ENCODE assay signal across 27 cellular contexts in genomic region chr4:2451036-2451520, GRCh38. TPM values are rescaled to one million over a fixed set of nuclear protein-coding genes. Genes with fewer than 3 reads are reported as not detected.
"Had no signal": no experiment of that assay in that cellular context is flagged by ENCODE, and none has a peak within 500 bp of the region (broad histone marks: within the 10 kb centered on the region; RNA-seq: fewer than 3 reads in every experiment).

No MANE protein-coding gene starts in this region.

- DNase-seq: activated B cell treated with CpG ODN at 0.5 μM for 24 hours; activated CD4-positive, alpha-beta T cell treated with anti-CD3 and anti-CD28 coated beads for 1 hour; activated CD4-positive, alpha-beta T cell treated with anti-CD3 and anti-CD28 coated beads, Interleukin-2, amount 10 ng/mL, durations not matched to agents 24 days and 14 days; activated CD4-positive, alpha-beta T cell treated with anti-CD3 and anti-CD28 coated beads, Interleukin-2, amount 50 U/mL, for 48 hours; activated CD8-positive, alpha-beta memory T cell treated with anti-CD3 and anti-CD28 coated beads, Interleukin-2, amount 10 ng/mL, durations not matched to agents 7 days and 5 days; activated effector memory CD4-positive, alpha-beta T cell treated with Interleukin-2 at 50 U/mL for 16 hours; activated naive CD4-positive, alpha-beta T cell; activated T-cell treated with anti-CD3 and anti-CD28 coated beads, Interleukin-2, amount 50 U/mL, for 24 hours; amygdala; Karpas-422; NCI-H1105 treated with DMSO at 0.1 percent for 48 hours; NCI-H1436 treated with DMSO at 0.1 percent for 48 hours; NCI-H187; NCI-H2081; NCI-H446; NCI-H524; Peyer's patch; SHP77; T-helper 9 cell had no signal

- H3K4me1 Mint-ChIP-seq: activated B cell treated with CpG ODN at 0.5 μM for 24 hours; activated CD4-positive, alpha-beta T cell treated with anti-CD3 and anti-CD28 coated beads, Interleukin-2, amount 10 ng/mL, durations not matched to agents 24 days and 14 days; activated CD8-positive, alpha-beta memory T cell treated with anti-CD3 and anti-CD28 coated beads, Interleukin-2, amount 10 ng/mL, durations not matched to agents 7 days and 5 days; activated naive CD4-positive, alpha-beta T cell treated with anti-CD3 and anti-CD28 coated beads, Interleukin-2, amount 50 U/mL, for 24 hours had no signal

- H3K4me1 ChIP-seq: Peyer's patch, SJSA1 had no signal

- H3K9me3 ChIP-seq: Peyer's patch, SJSA1 had no signal

- H3K4me3 ChIP-seq: K562, Peyer's patch, SJSA1 had no signal

- ATAC-seq: activated CD8-positive, alpha-beta memory T cell treated with anti-CD3 and anti-CD28 coated beads, Interleukin-2, amount 10 ng/mL, durations not matched to agents 7 days and 5 days; SK-N-SH treated with all-trans-retinoic acid at 6 μM for 48 hours had no signal

- H3K27ac Mint-ChIP-seq: activated B cell treated with CpG ODN at 0.5 μM for 24 hours; activated CD4-positive, alpha-beta T cell treated with anti-CD3 and anti-CD28 coated beads, Interleukin-2, amount 10 ng/mL, durations not matched to agents 24 days and 14 days; activated CD8-positive, alpha-beta memory T cell treated with anti-CD3 and anti-CD28 coated beads, Interleukin-2, amount 10 ng/mL, durations not matched to agents 7 days and 5 days; activated naive CD4-positive, alpha-beta T cell treated with anti-CD3 and anti-CD28 coated beads, Interleukin-2, amount 50 U/mL, for 24 hours; activated T-cell treated with anti-CD3 and anti-CD28 coated beads, Interleukin-2, amount 50 U/mL, for 24 hours; activated T-helper 1 cell treated with anti-CD3 and anti-CD28 coated beads, Interleukin-12 subunit alpha, Interleukin-12 subunit beta, Interleukin-2, Interleukin-4 antibody, amounts not matched to agents 30 ng/mL and 10 ng/mL and 1 ng/mL, durations not matched to agents 14 hours and 24 hours and 36 hours; T-helper 1 cell treated with Interleukin-12 subunit alpha and Interleukin-12 subunit beta and Interleukin-4 antibody, amounts not matched to agents 30 μg/mL and 1 μg/mL, for 36 hours had no signal

- H3K9me3 Mint-ChIP-seq: activated B cell treated with CpG ODN at 0.5 μM for 24 hours; activated CD4-positive, alpha-beta T cell treated with anti-CD3 and anti-CD28 coated beads, Interleukin-2, amount 10 ng/mL, durations not matched to agents 24 days and 14 days; activated naive CD4-positive, alpha-beta T cell treated with anti-CD3 and anti-CD28 coated beads, Interleukin-2, amount 50 U/mL, for 24 hours; activated T-cell treated with anti-CD3 and anti-CD28 coated beads, Interleukin-2, amount 50 U/mL, for 24 hours; activated T-helper 1 cell treated with anti-CD3 and anti-CD28 coated beads, Interleukin-12 subunit alpha, Interleukin-12 subunit beta, Interleukin-2, Interleukin-4 antibody, amounts not matched to agents 30 ng/mL and 10 ng/mL and 1 ng/mL, durations not matched to agents 14 hours and 24 hours and 36 hours; T-helper 1 cell treated with Interleukin-12 subunit alpha and Interleukin-12 subunit beta and Interleukin-4 antibody, amounts not matched to agents 30 μg/mL and 1 μg/mL, for 36 hours had no signal

- H3K36me3 ChIP-seq: Peyer's patch, SJSA1 had no signal

- H3K27ac ChIP-seq: Peyer's patch, RWPE1, SJSA1 had no signal

- H3K27me3 ChIP-seq: Peyer's patch, SJSA1 had no signal

- H3K4me3 Mint-ChIP-seq: activated B cell treated with CpG ODN at 0.5 μM for 24 hours; activated CD4-positive, alpha-beta T cell treated with anti-CD3 and anti-CD28 coated beads, Interleukin-2, amount 10 ng/mL, durations not matched to agents 24 days and 14 days; activated CD8-positive, alpha-beta memory T cell treated with anti-CD3 and anti-CD28 coated beads, Interleukin-2, amount 10 ng/mL, durations not matched to agents 7 days and 5 days; activated naive CD4-positive, alpha-beta T cell treated with anti-CD3 and anti-CD28 coated beads, Interleukin-2, amount 50 U/mL, for 24 hours; activated T-cell treated with anti-CD3 and anti-CD28 coated beads, Interleukin-2, amount 50 U/mL, for 24 hours; activated T-helper 1 cell treated with anti-CD3 and anti-CD28 coated beads, Interleukin-12 subunit alpha, Interleukin-12 subunit beta, Interleukin-2, Interleukin-4 antibody, amounts not matched to agents 30 ng/mL and 10 ng/mL and 1 ng/mL, durations not matched to agents 14 hours and 24 hours and 36 hours; T-helper 1 cell treated with Interleukin-12 subunit alpha and Interleukin-12 subunit beta and Interleukin-4 antibody, amounts not matched to agents 30 μg/mL and 1 μg/mL, for 36 hours had no signal

- H3K27me3 Mint-ChIP-seq: activated CD4-positive, alpha-beta T cell treated with anti-CD3 and anti-CD28 coated beads, Interleukin-2, amount 10 ng/mL, durations not matched to agents 24 days and 14 days; activated CD8-positive, alpha-beta memory T cell treated with anti-CD3 and anti-CD28 coated beads, Interleukin-2, amount 10 ng/mL, durations not matched to agents 7 days and 5 days; activated naive CD4-positive, alpha-beta T cell treated with anti-CD3 and anti-CD28 coated beads, Interleukin-2, amount 50 U/mL, for 24 hours; activated T-cell treated with anti-CD3 and anti-CD28 coated beads, Interleukin-2, amount 50 U/mL, for 24 hours had no signal

- H3K36me3 Mint-ChIP-seq: activated CD8-positive, alpha-beta memory T cell treated with anti-CD3 and anti-CD28 coated beads, Interleukin-2, amount 10 ng/mL, durations not matched to agents 7 days and 5 days; activated naive CD4-positive, alpha-beta T cell treated with anti-CD3 and anti-CD28 coated beads, Interleukin-2, amount 50 U/mL, for 24 hours had no signal

RNA-seq across cellular contexts. Expression of gene CFAP99, which starts 32.3 kb away (rescaled TPM):
- total RNA-seq: activated B cell treated with CpG ODN at 0.5 μM for 24 hours; activated CD4-positive, alpha-beta T cell treated with anti-CD3 and anti-CD28 coated beads, Interleukin-2, amount 10 ng/mL, durations not matched to agents 24 days and 14 days; activated CD8-positive, alpha-beta memory T cell treated with anti-CD3 and anti-CD28 coated beads, Interleukin-2, amount 10 ng/mL, durations not matched to agents 7 days and 5 days; activated T-helper 1 cell treated with anti-CD3 and anti-CD28 coated beads, Interleukin-12 subunit alpha, Interleukin-12 subunit beta, Interleukin-2, Interleukin-4 antibody, amounts not matched to agents 30 ng/mL and 10 ng/mL and 1 ng/mL, durations not matched to agents 14 hours and 24 hours and 36 hours; cardiac septum; SJSA1 had no signal
